9 cellular contexts compared by ENCODE assay signal in the genomic region with DNA sequence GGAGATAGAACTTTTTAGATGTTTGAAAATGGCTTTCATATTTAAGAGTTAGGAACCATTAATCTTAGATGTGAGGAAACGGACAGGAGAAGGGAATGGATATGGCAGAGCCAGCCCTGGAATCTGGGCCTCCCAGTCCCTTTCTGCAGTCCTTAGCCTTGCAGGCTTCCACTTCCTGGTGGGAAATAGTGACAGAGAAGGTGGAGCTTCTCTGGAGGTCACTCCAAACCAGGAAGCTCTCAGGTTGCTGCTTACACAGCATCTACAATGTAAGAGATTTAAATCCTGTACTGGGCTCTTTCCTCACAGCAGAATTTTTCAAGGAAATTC. TPM values are rescaled to one million over a fixed set of nuclear protein-coding genes. Genes with fewer than 3 reads are reported as not detected.
DNase-seq lines count a peak whose midpoint lies in the region; ATAC-seq and TF ChIP-seq lines count a peak whose summit lies in the region.
"Had no signal": no experiment of that assay in that cellular context is flagged by ENCODE, and none has a peak within 500 bp of the region (broad histone marks: within the 10 kb centered on the region; RNA-seq: fewer than 3 reads in every experiment).

No MANE protein-coding gene starts in this region.

- TF ChIP-seq CTCF in 22Rv1 (IDR thresholded peaks at IDR 0.05) (no peak), SK-N-SH (IDR thresholded peaks at IDR 0.05) (no peak), tibial nerve (IDR thresholded peaks at IDR 0.05) (no peak)

- H3K4me1 ChIP-seq in SK-N-SH (ENCODE audit: control insufficient read depth in 1 of 2, insufficient read depth in 2 of 2, low read depth in 1 of 2, low read length in 1 of 2) (peaks cover 12 to 27% of the 10 kb centered on the region in 2 experiments; a peak in 2 of 4 replicates), right cardiac atrium (ENCODE audit: control insufficient read depth, insufficient read depth, low read length) (no peaks in the 10 kb centered on the region), tibial nerve (peaks cover 0 to 41% (median 22%) of the 10 kb centered on the region in 4 donors), HAP-1 (peaks cover 20% of the 10 kb centered on the region)

- H3K9ac ChIP-seq in SK-N-SH: peak overlapping the region; percentile 99; the same call in 1 of the 2 replicates

- H3K9me3 ChIP-seq in SK-N-SH (no peaks in the 10 kb centered on the region), right cardiac atrium (ENCODE audit: control insufficient read depth, low read length) (no peaks in the 10 kb centered on the region), tibial nerve (no peaks in the 10 kb centered on the region), HAP-1 (no peaks in the 10 kb centered on the region)

- TF ChIP-seq RAD21 in SK-N-SH (IDR thresholded peaks at IDR 0.05; ENCODE audit: low read length): no peak

- H3K79me2 ChIP-seq in SK-N-SH (ENCODE audit: insufficient read depth): peaks cover 49% of the 10 kb centered on the region

- in situ Hi-C loops in HAP-1 (cut with MboI; ENCODE audit: low sequenced_read_pairs): no loop called here

- ATAC-seq in GM19452 (IDR thresholded peaks at IDR 0.05; ENCODE audit: unreplicated experiment): peak; percentile 11
- ATAC-seq in right cardiac atrium: peak; percentile 15 to 38
- no peak for ATAC-seq in GM18505 (IDR thresholded peaks at IDR 0.05; ENCODE audit: unreplicated experiment)

- CTCF ChIA-PET in SK-N-SH (lab: Yijun Ruan, JAX): interaction anchor here (0.7 to 2.8 kb wide), 11 partner anchors 10 to 424 kb away, joined by 3 to 13 read pairs (median 4); no protein-coding TSS in a partner anchor

- no peak for DNase-seq in SK-N-SH
- DNase-seq in right cardiac atrium: no peak
- no peak for DNase-seq in tibial nerve (ENCODE audit: low spot score in 2 of 2)
- no peak for DNase-seq in HAP-1 (ENCODE audit: low spot score in 2 of 2)
- no peak for DNase-seq in NCI-H1930 (lab: John Stamatoyannopoulos, UW)

- intact Hi-C loops in right cardiac atrium (cut with DNase I): no loop called here

- TF ChIP-seq EP300 in SK-N-SH (IDR thresholded peaks at IDR 0.05; ENCODE audit: borderline replicate concordance in 1 of 2, low read depth in 1 of 2, low read length in 1 of 2): no peak
- TF ChIP-seq EP300 in tibial nerve (IDR thresholded peaks at IDR 0.05): no peak

- H3F3A ChIP-seq in SK-N-SH (replicated peaks; ENCODE audit: insufficient read depth): peaks cover 60% of the 10 kb centered on the region

- H3K27ac ChIP-seq in 22Rv1: peak overlapping the region; percentile 98
- peak overlapping the region; percentile 93 to 94; a peak in 2 of 4 replicates for H3K27ac ChIP-seq in SK-N-SH (ENCODE audit: low read depth in 2 of 2, low read length in 1 of 2)
- peak overlapping the region; percentile 53 for H3K27ac ChIP-seq in right cardiac atrium (ENCODE audit: low read length)
- peak overlapping the region in 3 of 4 donors; percentile 87 to 97 (median 94) for H3K27ac ChIP-seq in tibial nerve

- no peaks in the 10 kb centered on the region for H3K9me2 ChIP-seq in SK-N-SH

- peaks cover 6% of the 10 kb centered on the region; the same call in 1 of the 2 replicates for H3K27me3 ChIP-seq in SK-N-SH (ENCODE audit: insufficient read depth)
- H3K27me3 ChIP-seq in right cardiac atrium (ENCODE audit: control insufficient read depth, insufficient read depth): no peaks in the 10 kb centered on the region
- H3K27me3 ChIP-seq in tibial nerve: no peaks in the 10 kb centered on the region
- no peaks in the 10 kb centered on the region; the same call in 1 of the 2 replicates for H3K27me3 ChIP-seq in HAP-1 (ENCODE audit: low read depth)

- 17% methylated on average over 1 of the region's 1 CpG for WGBS in SK-N-SH (ENCODE audit: low lambda C conversion rate)
- 51% methylated on average over 1 of the region's 1 CpG for WGBS in right cardiac atrium
- WGBS in tibial nerve, 2 donors: 61 to 69% methylated on average over 1 of the region's 1 CpG

- H3K36me3 ChIP-seq in SK-N-SH (replicated peaks in 1 of 2; ENCODE audit: control insufficient read depth in 1 of 2, insufficient read depth in 2 of 2, low read length in 1 of 2) (peaks cover 30 to 39% of the 10 kb centered on the region in 2 experiments), tibial nerve (peaks cover 0 to 44% (median 5%) of the 10 kb centered on the region in 3 donors), HAP-1 (replicated peaks) (peaks cover 10% of the 10 kb centered on the region)

- no peak for TF ChIP-seq POLR2A in tibial nerve (IDR thresholded peaks at IDR 0.05)
- no peak for TF ChIP-seq POLR2A in GM18505 (IDR thresholded peaks at IDR 0.05; ENCODE audit: borderline replicate concordance, extremely low read depth, insufficient read depth, insufficient read length)

- H2AFZ ChIP-seq in SK-N-SH (ENCODE audit: low read depth): peak overlapping the region; percentile 25; the same call in 1 of the 2 replicates

- POLR2A ChIA-PET in SK-N-SH (lab: Yijun Ruan, JAX): no interaction called here

- H3K4me2 ChIP-seq in SK-N-SH: peak overlapping the region; percentile 88

- peaks cover 18% of the 10 kb centered on the region for H4K20me1 ChIP-seq in SK-N-SH (ENCODE audit: insufficient read depth)

- H3K4me3 ChIP-seq in SK-N-SH (ENCODE audit: low read depth in 2 of 2, low read length in 1 of 2) (peak overlapping the region; percentile 69 to 91; a peak in 3 of 4 replicates), right cardiac atrium (ENCODE audit: low read length) (peak overlapping the region; percentile 96), tibial nerve (peak overlapping the region; percentile 2 to 75 (median 31)), HAP-1 (no peak overlapping the region; the same call in 1 of the 2 replicates)

TF ChIP-seq in SK-N-SH, 30 proteins besides CTCF, POLR2A, EP300 and RAD21:
- TF ChIP-seq ELF1 (IDR thresholded peaks at IDR 0.05): peak; percentile 58; the same call in 1 of the 2 replicates
- TF ChIP-seq, protein P1, sequence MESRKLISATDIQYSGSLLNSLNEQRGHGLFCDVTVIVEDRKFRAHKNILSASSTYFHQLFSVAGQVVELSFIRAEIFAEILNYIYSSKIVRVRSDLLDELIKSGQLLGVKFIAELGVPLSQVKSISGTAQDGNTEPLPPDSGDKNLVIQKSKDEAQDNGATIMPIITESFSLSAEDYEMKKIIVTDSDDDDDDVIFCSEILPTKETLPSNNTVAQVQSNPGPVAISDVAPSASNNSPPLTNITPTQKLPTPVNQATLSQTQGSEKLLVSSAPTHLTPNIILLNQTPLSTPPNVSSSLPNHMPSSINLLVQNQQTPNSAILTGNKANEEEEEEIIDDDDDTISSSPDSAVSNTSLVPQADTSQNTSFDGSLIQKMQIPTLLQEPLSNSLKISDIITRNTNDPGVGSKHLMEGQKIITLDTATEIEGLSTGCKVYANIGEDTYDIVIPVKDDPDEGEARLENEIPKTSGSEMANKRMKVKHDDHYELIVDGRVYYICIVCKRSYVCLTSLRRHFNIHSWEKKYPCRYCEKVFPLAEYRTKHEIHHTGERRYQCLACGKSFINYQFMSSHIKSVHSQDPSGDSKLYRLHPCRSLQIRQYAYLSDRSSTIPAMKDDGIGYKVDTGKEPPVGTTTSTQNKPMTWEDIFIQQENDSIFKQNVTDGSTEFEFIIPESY (IDR thresholded peaks at IDR 0.05; ENCODE audit: borderline replicate concordance, low read depth): no peak
- TF ChIP-seq CHD2 (IDR thresholded peaks at IDR 0.05; ENCODE audit: low read length, partially characterized antibody): no peak
- TF ChIP-seq TAF1 (IDR thresholded peaks at IDR 0.05; ENCODE audit: borderline replicate concordance, low read depth, low read length): no peak
- no peak for TF ChIP-seq FOXJ3 (CRISPR knock-in tag; IDR thresholded peaks at IDR 0.05)
- TF ChIP-seq YY1 (IDR thresholded peaks at IDR 0.05; ENCODE audit: low read depth): no peak
- TF ChIP-seq, protein P2, sequence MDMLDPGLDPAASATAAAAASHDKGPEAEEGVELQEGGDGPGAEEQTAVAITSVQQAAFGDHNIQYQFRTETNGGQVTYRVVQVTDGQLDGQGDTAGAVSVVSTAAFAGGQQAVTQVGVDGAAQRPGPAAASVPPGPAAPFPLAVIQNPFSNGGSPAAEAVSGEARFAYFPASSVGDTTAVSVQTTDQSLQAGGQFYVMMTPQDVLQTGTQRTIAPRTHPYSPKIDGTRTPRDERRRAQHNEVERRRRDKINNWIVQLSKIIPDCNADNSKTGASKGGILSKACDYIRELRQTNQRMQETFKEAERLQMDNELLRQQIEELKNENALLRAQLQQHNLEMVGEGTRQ (IDR thresholded peaks at IDR 0.05; ENCODE audit: borderline replicate concordance, low read depth, low read length): no peak
- TF ChIP-seq RXRA (IDR thresholded peaks at IDR 0.05; ENCODE audit: borderline replicate concordance, low read depth): no peak
- 0 out of 2 replicates have a peak, but pooled peaks have one; percentile 1 for TF ChIP-seq MEF2A (IDR thresholded peaks at IDR 0.05; ENCODE audit: borderline replicate concordance, low read depth)
- TF ChIP-seq MXI1 (IDR thresholded peaks at IDR 0.05; ENCODE audit: low read depth, low read length): no peak
- TF ChIP-seq, protein P3, sequence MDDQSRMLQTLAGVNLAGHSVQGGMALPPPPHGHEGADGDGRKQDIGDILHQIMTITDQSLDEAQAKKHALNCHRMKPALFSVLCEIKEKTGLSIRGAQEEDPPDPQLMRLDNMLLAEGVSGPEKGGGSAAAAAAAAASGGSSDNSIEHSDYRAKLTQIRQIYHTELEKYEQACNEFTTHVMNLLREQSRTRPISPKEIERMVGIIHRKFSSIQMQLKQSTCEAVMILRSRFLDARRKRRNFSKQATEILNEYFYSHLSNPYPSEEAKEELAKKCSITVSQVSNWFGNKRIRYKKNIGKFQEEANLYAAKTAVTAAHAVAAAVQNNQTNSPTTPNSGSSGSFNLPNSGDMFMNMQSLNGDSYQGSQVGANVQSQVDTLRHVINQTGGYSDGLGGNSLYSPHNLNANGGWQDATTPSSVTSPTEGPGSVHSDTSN (IDR thresholded peaks at IDR 0.05): no peak

RNA-seq across cellular contexts. Expression of a gene that starts 2.5 kb away (rescaled TPM):
- polyA plus RNA-seq in SK-N-SH (2012; rRNA removed) (565 and 736 TPM in 2 replicates), right cardiac atrium (227 TPM)
- 703 and 835 TPM in 2 replicates for polyA plus RNA-seq in SK-N-SH (2012; cell fraction: cytosol; rRNA removed)
- polyA plus RNA-seq in SK-N-SH (2012; cell fraction: nucleus; rRNA removed): 163 and 193 TPM in 2 replicates
- total RNA-seq in right cardiac atrium (100 to 1,000 TPM in 3 of 4 donors, 10 to 100 TPM in 1; 56.3 to 144 (median 113) TPM), tibial nerve (100 to 1,000 TPM in 3 of 4 donors, 10 to 100 TPM in 1; 85.0 to 267 (median 145) TPM)

RNA-seq across cellular contexts. Expression of a gene that starts 40.6 kb away (rescaled TPM):
- 141 and 161 TPM in 2 replicates for polyA plus RNA-seq in SK-N-SH (2012; rRNA removed)
- polyA plus RNA-seq in SK-N-SH (2012; cell fraction: cytosol; rRNA removed): 216 and 299 TPM in 2 replicates
- 49.3 and 52.3 TPM in 2 replicates for polyA plus RNA-seq in SK-N-SH (2012; cell fraction: nucleus; rRNA removed)
- 100 to 1,000 TPM; 108 to 245 (median 200) TPM for total RNA-seq in right cardiac atrium
- 223 TPM for polyA plus RNA-seq in right cardiac atrium
- total RNA-seq in tibial nerve: 100 to 1,000 TPM; 108 to 230 (median 192) TPM

RNA-seq across cellular contexts. Expression of a gene that starts 54.6 kb away (rescaled TPM):
- not detected in 2 replicates for polyA plus RNA-seq in SK-N-SH (2012; rRNA removed)
- polyA plus RNA-seq in SK-N-SH (2012; cell fraction: cytosol; rRNA removed): not detected in 2 replicates
- polyA plus RNA-seq in SK-N-SH (2012; cell fraction: nucleus; rRNA removed): not detected in 2 replicates
- total RNA-seq in right cardiac atrium: not detected
- polyA plus RNA-seq in right cardiac atrium: not detected
- not detected for total RNA-seq in tibial nerve
- total RNA-seq: dermis microvascular lymphatic vessel endothelial cell had no signal
